In the genomic region with DNA sequence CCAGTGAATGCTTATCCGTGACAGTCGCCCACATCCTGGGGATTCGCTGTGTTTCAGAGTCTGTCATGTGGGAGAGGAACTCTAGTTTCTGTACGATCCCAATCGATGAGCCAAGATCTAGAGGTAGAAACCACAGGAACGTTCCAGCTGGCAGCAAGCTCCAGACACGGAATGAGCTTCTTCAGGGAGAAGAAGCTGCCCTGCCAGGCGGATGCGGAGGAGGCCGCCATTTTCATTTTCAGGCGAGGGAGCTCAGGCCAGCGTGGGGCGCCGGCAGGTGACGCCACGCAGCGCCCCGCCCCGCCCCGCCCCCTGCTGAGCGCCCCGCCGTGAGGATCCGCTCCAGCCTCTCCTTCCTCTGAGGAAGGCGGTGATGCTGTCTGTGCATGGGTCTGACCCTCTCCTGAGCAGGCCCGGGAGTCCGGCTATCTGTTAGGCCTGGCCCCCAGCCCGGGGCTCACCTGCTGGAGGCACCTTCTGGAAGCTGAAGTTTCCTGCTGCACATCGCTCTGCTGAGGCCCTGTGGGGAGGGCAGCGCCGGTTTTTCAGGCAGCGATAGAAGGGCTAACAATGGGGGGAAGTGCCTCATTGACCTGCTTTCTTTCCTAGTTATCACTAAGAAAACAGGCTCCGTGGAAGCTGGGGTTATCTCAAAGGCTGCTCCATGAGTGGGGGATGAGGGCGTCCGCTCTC, we compare ENCODE assay signal across 1 cellular context.
TF ChIP-seq lines count a peak whose summit lies in the region.

No MANE protein-coding gene starts in this region.

TF ChIP-seq in K562, 482 proteins besides CTCF, POLR2A, EP300 and RAD21 (continued from another document and continues in another):
- TF ChIP-seq RNF219 (CRISPR knock-in tag; IDR thresholded peaks at IDR 0.05) (no peak), SMARCC2 (IDR thresholded peaks at IDR 0.05; ENCODE audit: low read depth) (no peak), MNT (conservative IDR thresholded peaks at IDR 0.05) (peak in 1 of 2 experiments; percentile 44; a peak in 1 of 4 replicates), E2F5 (CRISPR knock-in tag; IDR thresholded peaks at IDR 0.05) (no peak), CSDE1 (IDR thresholded peaks at IDR 0.05) (no peak), RBM22 (IDR thresholded peaks at IDR 0.05; ENCODE audit: low read depth, low read length, poor library complexity, severe bottlenecking) (no peak), SIN3B (IDR thresholded peaks at IDR 0.05; ENCODE audit: low read depth) (no peak), HDAC1 (IDR thresholded peaks at IDR 0.05) (no peak), E2F8 (IDR thresholded peaks at IDR 0.05; ENCODE audit: low read depth, partially characterized antibody) (no peak), ZNF140 (CRISPR knock-in tag; IDR thresholded peaks at IDR 0.05) (no peak), HMG20A (CRISPR knock-in tag; conservative IDR thresholded peaks at IDR 0.05) (no peak), ATF7 (IDR thresholded peaks at IDR 0.05) (peak; percentile 29; the same call in 1 of the 2 replicates), ZNF444 (CRISPR knock-in tag; IDR thresholded peaks at IDR 0.05) (no peak), IFI16 (CRISPR knock-in tag; IDR thresholded peaks at IDR 0.05) (no peak), HDAC3 (IDR thresholded peaks at IDR 0.05; ENCODE audit: borderline replicate concordance, partially characterized antibody) (no peak), ELF1 (tag; IDR thresholded peaks at IDR 0.05) (no peak), BDP1 (IDR thresholded peaks at IDR 0.05; ENCODE audit: insufficient read depth, insufficient read length) (no peak), PTRF (tag; IDR thresholded peaks at IDR 0.05) (no peak), RNF2 (IDR thresholded peaks at IDR 0.05) (peak; percentile 27; the same call in 1 of the 2 replicates), ZNF143 (CRISPR knock-in tag; IDR thresholded peaks at IDR 0.05) (no peak), MLX (CRISPR knock-in tag; conservative IDR thresholded peaks at IDR 0.05) (no peak), SMC3 (conservative IDR thresholded peaks at IDR 0.05; ENCODE audit: insufficient read depth, low read depth, low read length) (no peak), ZNF263 (CRISPR knock-in tag; IDR thresholded peaks at IDR 0.05; ENCODE audit: borderline replicate concordance) (no peak), ZC3H11A (IDR thresholded peaks at IDR 0.05; ENCODE audit: low read depth, low read length) (no peak), ILK (tag; IDR thresholded peaks at IDR 0.05; ENCODE audit: borderline replicate concordance, low read depth) (no peak), ZNF668 (CRISPR knock-in tag; IDR thresholded peaks at IDR 0.05) (no peak), SMAD4 (CRISPR knock-in tag; conservative IDR thresholded peaks at IDR 0.05) (peak; percentile 36; the same call in 1 of the 2 replicates), SUPT5H (IDR thresholded peaks at IDR 0.05) (no peak), ESRRB (CRISPR knock-in tag; IDR thresholded peaks at IDR 0.05; ENCODE audit: borderline replicate concordance) (no peak), L3MBTL2 (IDR thresholded peaks at IDR 0.05) (peak; percentile 83), RAD51 (IDR thresholded peaks at IDR 0.05; ENCODE audit: borderline replicate concordance, low read depth) (no peak), TCF3 (CRISPR knock-in tag; IDR thresholded peaks at IDR 0.05) (no peak), NFATC3 (IDR thresholded peaks at IDR 0.05) (no peak), KDM4B (IDR thresholded peaks at IDR 0.05; ENCODE audit: borderline replicate concordance in 2 of 2, low read depth in 1 of 2) (no peak), CBX5 (IDR thresholded peaks at IDR 0.05; ENCODE audit: borderline replicate concordance, low read depth) (no peak), ETV5 (CRISPR knock-in tag; IDR thresholded peaks at IDR 0.05; ENCODE audit: low read depth) (no peak), EHMT2 (IDR thresholded peaks at IDR 0.05) (peak; percentile 86), ILF3 (IDR thresholded peaks at IDR 0.05; ENCODE audit: borderline replicate concordance) (no peak), ZNF212 (CRISPR knock-in tag; IDR thresholded peaks at IDR 0.05) (no peak), RUNX1 (IDR thresholded peaks at IDR 0.05; ENCODE audit: low read depth) (no peak), MITF (IDR thresholded peaks at IDR 0.05) (no peak), ZNF282 (CRISPR knock-in tag; IDR thresholded peaks at IDR 0.05) (no peak), ZNF311 (CRISPR knock-in tag; IDR thresholded peaks at IDR 0.05) (no peak)
- TF ChIP-seq, protein P1, sequence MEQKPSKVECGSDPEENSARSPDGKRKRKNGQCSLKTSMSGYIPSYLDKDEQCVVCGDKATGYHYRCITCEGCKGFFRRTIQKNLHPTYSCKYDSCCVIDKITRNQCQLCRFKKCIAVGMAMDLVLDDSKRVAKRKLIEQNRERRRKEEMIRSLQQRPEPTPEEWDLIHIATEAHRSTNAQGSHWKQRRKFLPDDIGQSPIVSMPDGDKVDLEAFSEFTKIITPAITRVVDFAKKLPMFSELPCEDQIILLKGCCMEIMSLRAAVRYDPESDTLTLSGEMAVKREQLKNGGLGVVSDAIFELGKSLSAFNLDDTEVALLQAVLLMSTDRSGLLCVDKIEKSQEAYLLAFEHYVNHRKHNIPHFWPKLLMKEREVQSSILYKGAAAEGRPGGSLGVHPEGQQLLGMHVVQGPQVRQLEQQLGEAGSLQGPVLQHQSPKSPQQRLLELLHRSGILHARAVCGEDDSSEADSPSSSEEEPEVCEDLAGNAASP (IDR thresholded peaks at IDR 0.05): no peak
- TF ChIP-seq, protein P2, sequence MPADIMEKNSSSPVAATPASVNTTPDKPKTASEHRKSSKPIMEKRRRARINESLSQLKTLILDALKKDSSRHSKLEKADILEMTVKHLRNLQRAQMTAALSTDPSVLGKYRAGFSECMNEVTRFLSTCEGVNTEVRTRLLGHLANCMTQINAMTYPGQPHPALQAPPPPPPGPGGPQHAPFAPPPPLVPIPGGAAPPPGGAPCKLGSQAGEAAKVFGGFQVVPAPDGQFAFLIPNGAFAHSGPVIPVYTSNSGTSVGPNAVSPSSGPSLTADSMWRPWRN (IDR thresholded peaks at IDR 0.05; ENCODE audit: low read depth): no peak
- TF ChIP-seq, protein P3, sequence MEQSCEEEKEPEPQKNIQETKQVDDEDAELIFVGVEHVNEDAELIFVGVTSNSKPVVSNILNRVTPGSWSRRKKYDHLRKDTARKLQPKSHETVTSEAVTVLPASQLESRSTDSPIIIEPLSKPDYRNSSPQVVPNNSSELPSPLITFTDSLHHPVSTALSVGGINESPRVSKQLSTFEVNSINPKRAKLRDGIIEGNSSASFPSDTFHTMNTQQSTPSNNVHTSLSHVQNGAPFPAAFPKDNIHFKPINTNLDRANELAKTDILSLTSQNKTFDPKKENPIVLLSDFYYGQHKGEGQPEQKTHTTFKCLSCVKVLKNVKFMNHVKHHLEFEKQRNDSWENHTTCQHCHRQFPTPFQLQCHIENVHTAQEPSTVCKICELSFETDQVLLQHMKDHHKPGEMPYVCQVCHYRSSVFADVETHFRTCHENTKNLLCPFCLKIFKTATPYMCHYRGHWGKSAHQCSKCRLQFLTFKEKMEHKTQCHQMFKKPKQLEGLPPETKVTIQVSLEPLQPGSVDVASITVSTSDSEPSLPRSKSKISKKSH (CRISPR knock-in tag; IDR thresholded peaks at IDR 0.05): no peak
- TF ChIP-seq, protein P4, sequence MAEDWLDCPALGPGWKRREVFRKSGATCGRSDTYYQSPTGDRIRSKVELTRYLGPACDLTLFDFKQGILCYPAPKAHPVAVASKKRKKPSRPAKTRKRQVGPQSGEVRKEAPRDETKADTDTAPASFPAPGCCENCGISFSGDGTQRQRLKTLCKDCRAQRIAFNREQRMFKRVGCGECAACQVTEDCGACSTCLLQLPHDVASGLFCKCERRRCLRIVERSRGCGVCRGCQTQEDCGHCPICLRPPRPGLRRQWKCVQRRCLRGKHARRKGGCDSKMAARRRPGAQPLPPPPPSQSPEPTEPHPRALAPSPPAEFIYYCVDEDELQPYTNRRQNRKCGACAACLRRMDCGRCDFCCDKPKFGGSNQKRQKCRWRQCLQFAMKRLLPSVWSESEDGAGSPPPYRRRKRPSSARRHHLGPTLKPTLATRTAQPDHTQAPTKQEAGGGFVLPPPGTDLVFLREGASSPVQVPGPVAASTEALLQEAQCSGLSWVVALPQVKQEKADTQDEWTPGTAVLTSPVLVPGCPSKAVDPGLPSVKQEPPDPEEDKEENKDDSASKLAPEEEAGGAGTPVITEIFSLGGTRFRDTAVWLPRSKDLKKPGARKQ (CRISPR knock-in tag; IDR thresholded peaks at IDR 0.05): no peak
- TF ChIP-seq, protein P5, sequence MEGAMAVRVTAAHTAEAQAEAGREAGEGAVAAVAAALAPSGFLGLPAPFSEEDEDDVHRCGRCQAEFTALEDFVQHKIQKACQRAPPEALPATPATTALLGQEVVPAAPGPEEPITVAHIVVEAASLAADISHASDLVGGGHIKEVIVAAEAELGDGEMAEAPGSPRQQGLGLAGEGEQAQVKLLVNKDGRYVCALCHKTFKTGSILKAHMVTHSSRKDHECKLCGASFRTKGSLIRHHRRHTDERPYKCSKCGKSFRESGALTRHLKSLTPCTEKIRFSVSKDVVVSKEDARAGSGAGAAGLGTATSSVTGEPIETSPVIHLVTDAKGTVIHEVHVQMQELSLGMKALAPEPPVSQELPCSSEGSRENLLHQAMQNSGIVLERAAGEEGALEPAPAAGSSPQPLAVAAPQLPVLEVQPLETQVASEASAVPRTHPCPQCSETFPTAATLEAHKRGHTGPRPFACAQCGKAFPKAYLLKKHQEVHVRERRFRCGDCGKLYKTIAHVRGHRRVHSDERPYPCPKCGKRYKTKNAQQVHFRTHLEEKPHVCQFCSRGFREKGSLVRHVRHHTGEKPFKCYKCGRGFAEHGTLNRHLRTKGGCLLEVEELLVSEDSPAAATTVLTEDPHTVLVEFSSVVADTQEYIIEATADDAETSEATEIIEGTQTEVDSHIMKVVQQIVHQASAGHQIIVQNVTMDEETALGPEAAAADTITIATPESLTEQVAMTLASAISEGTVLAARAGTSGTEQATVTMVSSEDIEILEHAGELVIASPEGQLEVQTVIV (CRISPR knock-in tag; IDR thresholded peaks at IDR 0.05; ENCODE audit: borderline replicate concordance): no peak
